15 cellular contexts compared by ENCODE assay signal in the genomic region with DNA sequence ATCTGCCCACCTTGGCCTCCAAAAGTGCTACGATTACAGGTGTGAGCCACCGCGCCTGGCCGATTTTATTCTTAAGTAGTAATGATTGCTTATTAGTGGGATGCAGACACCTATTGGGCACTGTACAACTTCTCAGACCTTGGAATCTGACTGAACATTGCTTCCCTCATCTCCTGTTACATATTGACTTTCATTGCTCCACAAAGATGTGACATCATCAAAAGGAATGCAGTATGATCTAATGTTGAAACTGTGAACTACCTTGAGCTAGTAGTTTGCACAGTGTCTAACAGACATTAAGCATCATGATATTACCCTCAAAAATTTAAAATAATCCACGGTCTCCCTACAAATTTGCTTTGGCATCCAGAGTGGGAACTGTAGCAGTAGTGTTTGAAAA.
DNase-seq lines count a peak whose midpoint lies in the region; ATAC-seq and TF ChIP-seq lines count a peak whose summit lies in the region.
"Had no signal": no experiment of that assay in that cellular context is flagged by ENCODE, and none has a peak within 500 bp of the region (broad histone marks: within the 10 kb centered on the region; RNA-seq: fewer than 3 reads in every experiment).

No MANE protein-coding gene starts in this region.

- CTCF ChIA-PET in mammary epithelial cell (lab: Charles Lee; ENCODE audit: low non-redundant PET): no interaction called here

- H3K4me1 ChIP-seq in mammary epithelial cell (ENCODE audit: insufficient read depth, low read length) (peaks cover 16% of the 10 kb centered on the region), left lung (peaks cover 0 to 7% of the 10 kb centered on the region in 2 donors), transverse colon (no peaks in the 10 kb centered on the region)
- H3K4me1 ChIP-seq: BLaER1 treated with 17β-estradiol and CSF1 and Interleukin-3, amounts not matched to agents 10 nM and 100 nM; prostate gland had no signal

- TF ChIP-seq CTCF in mammary epithelial cell (conservative IDR thresholded peaks at IDR 0.05 in 1 of 2, IDR thresholded peaks at IDR 0.05 in 1 of 2; ENCODE audit: extremely low read depth in 1 of 2, insufficient read depth in 1 of 2, low read depth in 1 of 2, low read length in 2 of 2) (no peak), left lung (IDR thresholded peaks at IDR 0.05) (no peak), transverse colon (IDR thresholded peaks at IDR 0.05) (no peak)

- WGBS in mammary epithelial cell (ENCODE audit: low coverage, missing lambda C conversion rate): 90% methylated on average over 5 of the region's 5 CpGs
- 82 to 95% methylated on average over 1 to 5 of the region's 5 CpGs for WGBS in transverse colon (ENCODE audit: low coverage in 1 of 2), 2 donors

- no peaks in the 10 kb centered on the region for H4K20me1 ChIP-seq in mammary epithelial cell (ENCODE audit: insufficient read depth, low read length)
- H4K20me1 ChIP-seq: BLaER1 treated with 17β-estradiol and CSF1 and Interleukin-3, amounts not matched to agents 10 nM and 100 nM had no signal

- BruUV-seq in mammary epithelial cell (replicated peaks; lab: Mats Ljungman, UMichigan): no TSS peak

- H3K9ac ChIP-seq in mammary epithelial cell (ENCODE audit: insufficient read depth, low read length): no peak overlapping the region
- H3K9ac ChIP-seq: BLaER1 treated with 17β-estradiol and CSF1 and Interleukin-3, amounts not matched to agents 10 nM and 100 nM had no signal

- DNase-seq in Caki2 (ENCODE audit: low read depth) (peak; percentile 84), LHCN-M2 (ENCODE audit: low read depth) (peak; percentile 73), mammary epithelial cell (peak; percentile 81), left lung (no peak), transverse colon (no peak), NCI-H345 (lab: John Stamatoyannopoulos, UW) (no peak), occipital lobe (lab: John Stamatoyannopoulos, UW) (no peak)
- DNase-seq: activated naive CD4-positive, alpha-beta T cell treated with Interleukin-2 at 50 U/mL for 16 hours; NCI-H1105; NCI-H446 treated with DMSO at 0.1 percent for 48 hours; SHP77; stimulated activated CD4-positive, alpha-beta T cell treated with anti-CD3 and anti-CD28 coated beads, Interleukin-2, amount 100 ng/mL, for 24 hours had no signal

- in situ Hi-C loops in Caki2 (cut with HindIII; ENCODE audit: low pct_unique_long_range_greater_than_20kb, low sequenced_read_pairs): no loop called here
- in situ Hi-C loops in mammary epithelial cell (cut with MboI; ENCODE audit: low sequenced_read_pairs in 2 of 2): no loop called here
- in situ Hi-C loops in transverse colon (cut with MboI; ENCODE audit: low pct_ligation_motif_present in 1 of 4, low pct_unique_long_range_greater_than_20kb in 1 of 4, low sequenced_read_pairs in 3 of 4): no loop called here

- ATAC-seq in left lung: peak; percentile 27
- no peak for ATAC-seq in GM19455 (IDR thresholded peaks at IDR 0.05; ENCODE audit: unreplicated experiment)

- no peaks in the 10 kb centered on the region for H3K79me2 ChIP-seq in mammary epithelial cell (ENCODE audit: insufficient read depth, low read length)

- H3K27me3 ChIP-seq in mammary epithelial cell (ENCODE audit: insufficient read depth, low read length): no peaks in the 10 kb centered on the region
- no peaks in the 10 kb centered on the region for H3K27me3 ChIP-seq in left lung
- H3K27me3 ChIP-seq in transverse colon: no peaks in the 10 kb centered on the region
- H3K27me3 ChIP-seq: BLaER1 treated with 17β-estradiol and CSF1 and Interleukin-3, amounts not matched to agents 10 nM and 100 nM had no signal

- TF ChIP-seq POLR2A in transverse colon (IDR thresholded peaks at IDR 0.05): no peak

- dilution Hi-C loops in mammary epithelial cell (cut with HindIII; ENCODE audit: low sequenced_read_pairs): no loop called here

- no peaks in the 10 kb centered on the region for H3K9me3 ChIP-seq in mammary epithelial cell (replicated peaks; ENCODE audit: insufficient read depth, low read length)
- H3K9me3 ChIP-seq in left lung: no peaks in the 10 kb centered on the region
- no peaks in the 10 kb centered on the region for H3K9me3 ChIP-seq in transverse colon
- H3K9me3 ChIP-seq: prostate gland had no signal

- TF ChIP-seq EP300 in transverse colon (IDR thresholded peaks at IDR 0.05; ENCODE audit: low read depth): no peak

- H3K4me2 ChIP-seq in mammary epithelial cell (ENCODE audit: insufficient read depth, low read depth, low read length): no peak overlapping the region
- H3K4me2 ChIP-seq: BLaER1 treated with 17β-estradiol and CSF1 and Interleukin-3, amounts not matched to agents 10 nM and 100 nM had no signal

- H3K27ac ChIP-seq in mammary epithelial cell (ENCODE audit: insufficient read depth, low read depth, low read length) (no peak overlapping the region), left lung (no peak overlapping the region), transverse colon (no peak overlapping the region)
- H3K27ac ChIP-seq: BLaER1 treated with 17β-estradiol and CSF1 and Interleukin-3, amounts not matched to agents 10 nM and 100 nM; prostate gland had no signal

- H3K4me3 ChIP-seq in mammary epithelial cell (replicated peaks in 1 of 3; ENCODE audit: insufficient read depth in 1 of 3, low read depth in 2 of 3, low read length in 3 of 3) (no peak overlapping the region), left lung (no peak overlapping the region), transverse colon (no peak overlapping the region)
- H3K4me3 ChIP-seq: BLaER1 treated with 17β-estradiol and CSF1 and Interleukin-3, amounts not matched to agents 10 nM and 100 nM; prostate gland had no signal

- no peak overlapping the region for H2AFZ ChIP-seq in mammary epithelial cell (ENCODE audit: low read depth, low read length)

- intact Hi-C loops in mammary epithelial cell (cut with micrococcal nuclease): no loop called here
- intact Hi-C loops in left lung (cut with DNase I): no loop called here
- intact Hi-C loops in transverse colon (cut with DNase I; ENCODE audit: low total_unique reads): no loop called here

- H3K36me3 ChIP-seq in mammary epithelial cell (ENCODE audit: insufficient read depth, low read length) (no peaks in the 10 kb centered on the region), left lung (no peaks in the 10 kb centered on the region), transverse colon (no peaks in the 10 kb centered on the region)
- H3K36me3 ChIP-seq: BLaER1 treated with 17β-estradiol and CSF1 and Interleukin-3, amounts not matched to agents 10 nM and 100 nM; prostate gland had no signal

Comparison
In these comparisons a context has a peak if more than half of its experiments do, and no peak if none do; other contexts are left out.
1. DNase-seq: peak in Caki2 (single experiment), LHCN-M2 (single experiment) and mammary epithelial cell (single experiment); none in left lung (0 of 2), transverse colon (single experiment), NCI-H345 (single experiment) and occipital lobe (single experiment).